Comparison of ENCODE assay signal across 18 cellular contexts in genomic region chr1:117952386-117952785, GRCh38.
"Had no signal": no experiment of that assay in that cellular context is flagged by ENCODE, and none has a peak within 500 bp of the region (broad histone marks: within the 10 kb centered on the region; RNA-seq: fewer than 3 reads in every experiment).

No MANE protein-coding gene starts in this region.

- DNase-seq: naive thymus-derived CD4-positive, alpha-beta T cell; nephron progenitor cell; nucleus accumbens; pancreas; right cardiac atrium; right lobe of liver; sigmoid colon; small intestine; stimulated activated CD4-positive, alpha-beta T cell treated with anti-CD3 and anti-CD28 coated beads, Interleukin-15, amount 100 ng/mL, for 24 hours; stimulated activated CD4-positive, alpha-beta T cell treated with anti-CD3 and anti-CD28 coated beads, Interleukin-2, amount 100 ng/mL, for 24 hours; stimulated activated CD4-positive, alpha-beta T cell treated with anti-CD3 and anti-CD28 coated beads, Interleukin-2, amount 100 ng/mL, for 48 hours; stimulated activated CD4-positive, alpha-beta T cell treated with anti-CD3 and anti-CD28 coated beads, Interleukin-4, amount 100 ng/mL, for 24 hours; stimulated activated naive B cell treated with anti-CD40 and anti-IgM and Interleukin-4, amounts not matched to agents 10 μg/mL and 1 μg/mL and 100 μg/mL, for 72 hours; stimulated activated naive CD4-positive, alpha-beta T cell treated with Interleukin-2 at 50 U/mL for 16 hours; stomach; thyroid gland; trophoblast cell; upper lobe of left lung had no signal
